In the genomic region with DNA sequence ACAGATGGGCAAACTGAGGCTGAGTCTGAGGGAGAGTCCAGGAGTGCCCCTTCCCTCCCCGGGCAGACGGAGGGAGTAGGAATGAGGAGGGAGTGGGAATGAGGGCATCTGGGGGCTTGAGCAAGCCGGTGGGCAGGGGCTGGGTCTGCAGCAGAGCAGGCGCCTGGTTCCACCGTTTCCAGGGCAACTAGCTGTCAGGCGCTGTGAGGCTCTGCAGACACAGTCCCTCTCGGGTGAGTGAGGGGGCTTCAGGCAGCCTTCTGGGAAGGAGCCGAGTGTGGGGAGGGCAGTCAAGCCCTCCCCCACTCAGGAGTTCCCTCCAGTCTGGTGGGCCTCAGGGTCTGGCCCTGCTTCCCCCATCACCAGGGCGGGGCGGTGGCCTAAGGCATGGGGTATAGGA, we compare ENCODE assay signal across 1 cellular context.
TF ChIP-seq lines count a peak whose summit lies in the region.

No MANE protein-coding gene starts in this region.

TF ChIP-seq in HepG2, 621 proteins besides CTCF, POLR2A, EP300 and RAD21:
- TF ChIP-seq ZNF629 (CRISPR knock-in tag; conservative IDR thresholded peaks at IDR 0.05), result peak; percentile 50; the same call in 1 of the 2 replicates
- no peak for TF ChIP-seq BHLHE40 (IDR thresholded peaks at IDR 0.05; ENCODE audit: low read length)
- TF ChIP-seq SP1 (IDR thresholded peaks at IDR 0.05), result no peak
- TF ChIP-seq SP1 (CRISPR knock-in tag; IDR thresholded peaks at IDR 0.05), result no peak
TF ChIP-seq in HepG2: peak in this region for 1.
